8 cellular contexts compared by ENCODE assay signal in the genomic region with DNA sequence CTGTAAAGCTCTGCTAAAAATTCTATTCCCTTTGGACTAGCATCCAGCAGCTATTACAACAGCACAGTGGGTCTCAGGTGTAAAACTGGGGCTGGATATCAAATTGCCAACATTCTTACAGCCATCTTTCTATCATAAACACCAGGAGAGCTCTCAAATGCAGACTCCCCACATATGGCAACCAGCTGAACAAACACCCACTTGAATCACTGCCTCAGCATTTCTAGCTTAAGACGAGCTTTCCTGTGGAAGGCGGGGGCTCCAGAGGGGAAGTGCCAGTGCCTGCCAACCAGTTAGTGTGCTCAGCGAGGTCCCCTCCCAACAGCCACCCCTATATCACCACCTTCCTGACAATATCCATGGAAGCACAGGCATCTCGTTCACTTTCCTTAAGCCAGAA.
A peak's percentile ranks its signal among the peaks of the same experiment; 100 is the strongest.
DNase-seq lines count a peak whose midpoint lies in the region; ATAC-seq and TF ChIP-seq lines count a peak whose summit lies in the region.

No MANE protein-coding gene starts in this region.

- peaks cover 17% of the 10 kb centered on the region for H3K36me3 Mint-ChIP-seq in endodermal cell (ENCODE audit: low read depth)

- CTCF ChIA-PET in AG04450 (lab: Charles Lee) = interaction anchor here (1.0 to 1.4 kb wide), 2 partner anchors 26 to 264 kb away, joined by 3 to 4 read pairs; no protein-coding TSS in a partner anchor

- H3K27me3 ChIP-seq in AG04450 (ENCODE audit: control insufficient read depth, insufficient read depth, low read length) (no peaks in the 10 kb centered on the region), endodermal cell (ENCODE audit: control insufficient read depth, insufficient read depth, low read length, poor library complexity, severe bottlenecking) (no peaks in the 10 kb centered on the region)

- peaks cover 31% of the 10 kb centered on the region for H3K9me3 Mint-ChIP-seq in endodermal cell

- POLR2A ChIA-PET in AG04450 (lab: Yijun Ruan, JAX) = interaction anchor here (0.6 kb wide), 1 partner anchor 46 kb away, joined by 7 read pairs; no protein-coding TSS in a partner anchor

- WGBS in endodermal cell (ENCODE audit: insufficient coverage in 1 of 2, insufficient read length in 1 of 2), 2 experiments = 89 to 90% methylated on average over 1 to 4 of the region's 4 CpGs

- H3K4me1 ChIP-seq in endodermal cell (ENCODE audit: control insufficient read depth, insufficient read depth, low read length) = no peaks in the 10 kb centered on the region

- DNase-seq in AG04450 (ENCODE audit: low read depth, low spot score) (peak; percentile 74), NCI-H1092 treated with DMSO at 0.1 percent for 48 hours (lab: John Stamatoyannopoulos, UW) (peak; percentile 96), hippocampal formation (lab: John Stamatoyannopoulos, UW) (peak; percentile 17 to 42), HT-29 (ENCODE audit: low spot score) (no peak), endodermal cell (no peak)
- DNase-seq in stimulated activated CD4-positive, alpha-beta T cell treated with anti-CD3 and anti-CD28 coated beads, Interleukin-4, amount 100 ng/mL, for 1 hour = no peak

- ATAC-seq in SK-N-SH treated with all-trans-retinoic acid at 6 μM for 48 hours = peak; percentile 82
- ATAC-seq in GM19455 (IDR thresholded peaks at IDR 0.05; ENCODE audit: unreplicated experiment) = no peak

- H3K27ac Mint-ChIP-seq in endodermal cell = no peak overlapping the region

- H3K4me1 Mint-ChIP-seq in endodermal cell = no peaks in the 10 kb centered on the region

- TF ChIP-seq CTCF in AG04450 (IDR thresholded peaks at IDR 0.05; ENCODE audit: low read depth, low read length) (no peak), endodermal cell (conservative IDR thresholded peaks at IDR 0.05) (no peak)

- H3K9me3 ChIP-seq in AG04450 (ENCODE audit: control insufficient read depth, insufficient read depth, low read length) = peaks cover 7% of the 10 kb centered on the region
- H3K9me3 ChIP-seq in endodermal cell (ENCODE audit: control insufficient read depth, low read length) = peaks cover 19% of the 10 kb centered on the region

- H3K4me3 Mint-ChIP-seq in endodermal cell = no peak overlapping the region

- H3K27ac ChIP-seq in AG04450 (ENCODE audit: low read depth, low read length) (no peak overlapping the region), endodermal cell (ENCODE audit: low read depth, low read length) (no peak overlapping the region)

- no peak overlapping the region for H3K9ac ChIP-seq in endodermal cell (ENCODE audit: extremely low read depth, low read length, poor library complexity, severe bottlenecking)

- H3K4me3 ChIP-seq in AG04450 (ENCODE audit: low read depth, low read length) (no peak overlapping the region), endodermal cell (ENCODE audit: low read length) (no peak overlapping the region)

- no peaks in the 10 kb centered on the region for H3K27me3 Mint-ChIP-seq in endodermal cell (ENCODE audit: insufficient read depth)

- H3K36me3 ChIP-seq in endodermal cell (ENCODE audit: control insufficient read depth, insufficient read depth, low read length) = no peaks in the 10 kb centered on the region

TF ChIP-seq in SK-N-SH treated with all-trans-retinoic acid at 6 μM for 48 hours, 23 proteins besides CTCF, POLR2A, EP300 and RAD21:
- TF ChIP-seq TCF4 (CRISPR knock-in tag; IDR thresholded peaks at IDR 0.05; ENCODE audit: borderline replicate concordance) (peak; percentile 93), ISL1 (CRISPR knock-in tag; IDR thresholded peaks at IDR 0.05) (no peak)

Comparison
In these comparisons a context has a peak if more than half of its experiments do, and no peak if none do; other contexts are left out.
1. DNase-seq: peak in AG04450 (single experiment), NCI-H1092 treated with DMSO at 0.1 percent for 48 hours (single experiment) and hippocampal formation (2 of 2); none in stimulated activated CD4-positive, alpha-beta T cell treated with anti-CD3 and anti-CD28 coated beads, Interleukin-4, amount 100 ng/mL, for 1 hour (single experiment), HT-29 (single experiment) and endodermal cell (single experiment).